1 cellular context compared by ENCODE assay signal in the genomic region with DNA sequence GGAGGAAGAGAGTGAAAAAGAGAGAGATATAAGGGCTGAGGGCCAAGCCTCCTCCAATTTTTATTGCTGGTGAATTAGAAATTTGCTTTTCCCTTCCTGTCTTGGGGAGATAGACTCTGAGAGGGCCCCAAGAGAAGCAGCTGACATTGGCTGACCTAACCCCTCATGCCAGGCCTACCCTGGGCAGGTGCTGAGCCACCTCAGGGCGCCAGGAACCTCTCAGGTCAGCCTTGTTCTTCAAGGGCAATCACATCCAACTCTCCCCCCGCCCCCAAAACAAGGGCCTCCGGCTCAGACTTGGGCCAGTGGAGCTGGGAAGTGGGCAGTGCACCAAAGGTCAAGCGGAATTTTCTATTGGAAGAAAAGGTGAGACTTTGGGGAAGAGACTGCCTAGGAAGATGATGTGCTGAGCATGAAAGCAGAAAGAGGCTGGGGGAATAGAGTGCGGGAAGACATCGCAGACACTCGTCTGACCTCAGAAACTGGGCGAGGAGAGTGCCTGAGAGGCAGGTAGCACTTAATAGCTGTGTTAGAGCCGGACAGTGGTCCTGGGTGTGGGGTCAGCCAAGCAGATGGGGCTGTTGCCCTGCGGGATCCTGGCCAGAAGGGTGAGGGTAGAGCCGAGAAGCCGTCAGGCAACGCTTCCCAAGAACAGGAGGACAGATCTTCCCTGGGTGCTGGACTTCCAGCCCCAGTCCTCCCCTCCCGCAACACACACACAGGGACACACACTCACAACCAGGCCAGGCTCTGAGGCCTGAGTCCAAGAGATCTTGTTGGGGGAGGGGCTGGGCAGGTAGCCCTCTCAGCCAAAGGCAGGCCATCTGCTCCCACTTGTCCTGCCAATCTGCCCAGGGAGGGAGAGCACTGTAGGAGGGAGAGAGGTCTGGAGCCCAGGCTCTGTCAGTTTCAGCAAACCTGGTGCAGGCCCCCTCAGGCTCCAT.
TF ChIP-seq lines count a peak whose summit lies in the region.

No MANE protein-coding gene starts in this region.

TF ChIP-seq in WTC11, 78 proteins besides CTCF, POLR2A, EP300 and RAD21 (continued from another document):
- TF ChIP-seq SOX15 (CRISPR knock-in tag; IDR thresholded peaks at IDR 0.05) (no peak), ESRRA (CRISPR knock-in tag; IDR thresholded peaks at IDR 0.05; ENCODE audit: borderline replicate concordance) (no peak), KAT7 (CRISPR knock-in tag; IDR thresholded peaks at IDR 0.05; ENCODE audit: borderline replicate concordance) (no peak), MXD4 (CRISPR knock-in tag; IDR thresholded peaks at IDR 0.05; ENCODE audit: borderline replicate concordance) (no peak), SP1 (CRISPR knock-in tag; conservative IDR thresholded peaks at IDR 0.05) (no peak)
- TF ChIP-seq, protein P1, sequence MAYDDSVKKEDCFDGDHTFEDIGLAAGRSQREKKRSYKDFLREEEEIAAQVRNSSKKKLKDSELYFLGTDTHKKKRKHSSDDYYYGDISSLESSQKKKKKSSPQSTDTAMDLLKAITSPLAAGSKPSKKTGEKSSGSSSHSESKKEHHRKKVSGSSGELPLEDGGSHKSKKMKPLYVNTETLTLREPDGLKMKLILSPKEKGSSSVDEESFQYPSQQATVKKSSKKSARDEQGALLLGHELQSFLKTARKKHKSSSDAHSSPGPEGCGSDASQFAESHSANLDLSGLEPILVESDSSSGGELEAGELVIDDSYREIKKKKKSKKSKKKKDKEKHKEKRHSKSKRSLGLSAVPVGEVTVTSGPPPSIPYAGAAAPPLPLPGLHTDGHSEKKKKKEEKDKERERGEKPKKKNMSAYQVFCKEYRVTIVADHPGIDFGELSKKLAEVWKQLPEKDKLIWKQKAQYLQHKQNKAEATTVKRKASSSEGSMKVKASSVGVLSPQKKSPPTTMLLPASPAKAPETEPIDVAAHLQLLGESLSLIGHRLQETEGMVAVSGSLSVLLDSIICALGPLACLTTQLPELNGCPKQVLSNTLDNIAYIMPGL (CRISPR knock-in tag; IDR thresholded peaks at IDR 0.05): no peak
- TF ChIP-seq, protein P2, sequence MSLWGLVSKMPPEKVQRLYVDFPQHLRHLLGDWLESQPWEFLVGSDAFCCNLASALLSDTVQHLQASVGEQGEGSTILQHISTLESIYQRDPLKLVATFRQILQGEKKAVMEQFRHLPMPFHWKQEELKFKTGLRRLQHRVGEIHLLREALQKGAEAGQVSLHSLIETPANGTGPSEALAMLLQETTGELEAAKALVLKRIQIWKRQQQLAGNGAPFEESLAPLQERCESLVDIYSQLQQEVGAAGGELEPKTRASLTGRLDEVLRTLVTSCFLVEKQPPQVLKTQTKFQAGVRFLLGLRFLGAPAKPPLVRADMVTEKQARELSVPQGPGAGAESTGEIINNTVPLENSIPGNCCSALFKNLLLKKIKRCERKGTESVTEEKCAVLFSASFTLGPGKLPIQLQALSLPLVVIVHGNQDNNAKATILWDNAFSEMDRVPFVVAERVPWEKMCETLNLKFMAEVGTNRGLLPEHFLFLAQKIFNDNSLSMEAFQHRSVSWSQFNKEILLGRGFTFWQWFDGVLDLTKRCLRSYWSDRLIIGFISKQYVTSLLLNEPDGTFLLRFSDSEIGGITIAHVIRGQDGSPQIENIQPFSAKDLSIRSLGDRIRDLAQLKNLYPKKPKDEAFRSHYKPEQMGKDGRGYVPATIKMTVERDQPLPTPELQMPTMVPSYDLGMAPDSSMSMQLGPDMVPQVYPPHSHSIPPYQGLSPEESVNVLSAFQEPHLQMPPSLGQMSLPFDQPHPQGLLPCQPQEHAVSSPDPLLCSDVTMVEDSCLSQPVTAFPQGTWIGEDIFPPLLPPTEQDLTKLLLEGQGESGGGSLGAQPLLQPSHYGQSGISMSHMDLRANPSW (CRISPR knock-in tag; conservative IDR thresholded peaks at IDR 0.05; ENCODE audit: low read depth): no peak
- TF ChIP-seq, protein P3, sequence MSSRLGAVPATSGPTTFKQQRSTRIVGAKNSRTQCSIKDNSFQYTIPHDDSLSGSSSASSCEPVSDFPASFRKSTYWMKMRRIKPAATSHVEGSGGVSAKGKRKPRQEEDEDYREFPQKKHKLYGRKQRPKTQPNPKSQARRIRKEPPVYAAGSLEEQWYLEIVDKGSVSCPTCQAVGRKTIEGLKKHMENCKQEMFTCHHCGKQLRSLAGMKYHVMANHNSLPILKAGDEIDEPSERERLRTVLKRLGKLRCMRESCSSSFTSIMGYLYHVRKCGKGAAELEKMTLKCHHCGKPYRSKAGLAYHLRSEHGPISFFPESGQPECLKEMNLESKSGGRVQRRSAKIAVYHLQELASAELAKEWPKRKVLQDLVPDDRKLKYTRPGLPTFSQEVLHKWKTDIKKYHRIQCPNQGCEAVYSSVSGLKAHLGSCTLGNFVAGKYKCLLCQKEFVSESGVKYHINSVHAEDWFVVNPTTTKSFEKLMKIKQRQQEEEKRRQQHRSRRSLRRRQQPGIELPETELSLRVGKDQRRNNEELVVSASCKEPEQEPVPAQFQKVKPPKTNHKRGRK (CRISPR knock-in tag; IDR thresholded peaks at IDR 0.05; ENCODE audit: borderline replicate concordance): no peak
- TF ChIP-seq, protein P4, sequence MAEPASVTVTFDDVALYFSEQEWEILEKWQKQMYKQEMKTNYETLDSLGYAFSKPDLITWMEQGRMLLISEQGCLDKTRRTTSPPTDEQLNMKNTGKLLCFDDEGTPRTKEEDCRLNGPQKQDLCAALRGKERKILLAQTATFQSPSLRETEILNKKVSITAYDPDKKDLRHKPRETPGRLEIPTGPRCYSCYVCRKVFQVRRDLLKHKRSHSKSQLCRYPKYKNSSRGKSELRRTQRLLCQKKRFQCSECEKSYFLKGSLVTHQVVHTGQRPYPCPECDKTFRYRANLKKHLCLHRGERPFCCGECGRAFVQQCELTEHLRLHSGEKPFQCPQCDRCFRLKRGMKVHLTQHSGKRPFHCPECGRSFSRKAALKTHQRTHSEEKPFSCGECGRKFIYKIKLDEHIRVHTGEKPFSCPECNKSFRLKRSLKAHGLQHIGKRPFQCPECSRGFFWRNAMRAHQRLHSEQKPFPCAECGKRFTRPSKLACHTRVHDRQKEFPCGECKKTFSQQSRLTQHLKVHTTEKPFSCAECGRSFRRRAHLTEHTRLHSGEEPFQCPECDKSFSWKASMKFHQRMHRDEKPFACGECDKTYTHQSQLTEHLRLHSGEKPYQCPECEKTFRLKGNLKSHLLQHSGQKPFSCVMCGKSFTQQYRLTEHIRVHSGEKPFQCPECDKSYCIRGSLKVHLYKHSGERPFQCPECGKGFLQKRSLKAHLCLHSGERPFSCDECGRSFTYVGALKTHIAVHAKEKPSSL (CRISPR knock-in tag; conservative IDR thresholded peaks at IDR 0.05): no peak
- TF ChIP-seq, protein P5, sequence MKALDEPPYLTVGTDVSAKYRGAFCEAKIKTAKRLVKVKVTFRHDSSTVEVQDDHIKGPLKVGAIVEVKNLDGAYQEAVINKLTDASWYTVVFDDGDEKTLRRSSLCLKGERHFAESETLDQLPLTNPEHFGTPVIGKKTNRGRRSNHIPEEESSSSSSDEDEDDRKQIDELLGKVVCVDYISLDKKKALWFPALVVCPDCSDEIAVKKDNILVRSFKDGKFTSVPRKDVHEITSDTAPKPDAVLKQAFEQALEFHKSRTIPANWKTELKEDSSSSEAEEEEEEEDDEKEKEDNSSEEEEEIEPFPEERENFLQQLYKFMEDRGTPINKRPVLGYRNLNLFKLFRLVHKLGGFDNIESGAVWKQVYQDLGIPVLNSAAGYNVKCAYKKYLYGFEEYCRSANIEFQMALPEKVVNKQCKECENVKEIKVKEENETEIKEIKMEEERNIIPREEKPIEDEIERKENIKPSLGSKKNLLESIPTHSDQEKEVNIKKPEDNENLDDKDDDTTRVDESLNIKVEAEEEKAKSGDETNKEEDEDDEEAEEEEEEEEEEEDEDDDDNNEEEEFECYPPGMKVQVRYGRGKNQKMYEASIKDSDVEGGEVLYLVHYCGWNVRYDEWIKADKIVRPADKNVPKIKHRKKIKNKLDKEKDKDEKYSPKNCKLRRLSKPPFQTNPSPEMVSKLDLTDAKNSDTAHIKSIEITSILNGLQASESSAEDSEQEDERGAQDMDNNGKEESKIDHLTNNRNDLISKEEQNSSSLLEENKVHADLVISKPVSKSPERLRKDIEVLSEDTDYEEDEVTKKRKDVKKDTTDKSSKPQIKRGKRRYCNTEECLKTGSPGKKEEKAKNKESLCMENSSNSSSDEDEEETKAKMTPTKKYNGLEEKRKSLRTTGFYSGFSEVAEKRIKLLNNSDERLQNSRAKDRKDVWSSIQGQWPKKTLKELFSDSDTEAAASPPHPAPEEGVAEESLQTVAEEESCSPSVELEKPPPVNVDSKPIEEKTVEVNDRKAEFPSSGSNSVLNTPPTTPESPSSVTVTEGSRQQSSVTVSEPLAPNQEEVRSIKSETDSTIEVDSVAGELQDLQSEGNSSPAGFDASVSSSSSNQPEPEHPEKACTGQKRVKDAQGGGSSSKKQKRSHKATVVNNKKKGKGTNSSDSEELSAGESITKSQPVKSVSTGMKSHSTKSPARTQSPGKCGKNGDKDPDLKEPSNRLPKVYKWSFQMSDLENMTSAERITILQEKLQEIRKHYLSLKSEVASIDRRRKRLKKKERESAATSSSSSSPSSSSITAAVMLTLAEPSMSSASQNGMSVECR (CRISPR knock-in tag; IDR thresholded peaks at IDR 0.05; ENCODE audit: borderline replicate concordance): no peak
